In genomic region chr13:76812206-76812882, GRCh38 we compare ENCODE assay signal across 12 cellular contexts.
A peak's percentile ranks its signal among the peaks of the same experiment; 100 is the strongest.
DNase-seq lines count a peak whose midpoint lies in the region; ATAC-seq and TF ChIP-seq lines count a peak whose summit lies in the region.
"Had no signal": no experiment of that assay in that cellular context is flagged by ENCODE, and none has a peak within 500 bp of the region (broad histone marks: within the 10 kb centered on the region; RNA-seq: fewer than 3 reads in every experiment).

No MANE protein-coding gene starts in this region.

- peaks cover 5 to 18% (median 11%) of the 10 kb centered on the region in 3 donors for H3K4me1 ChIP-seq in esophagus squamous epithelium
- no peaks in the 10 kb centered on the region for H3K4me1 ChIP-seq in mesenchymal stem cell (ENCODE audit: control insufficient read depth, insufficient read depth, low read depth, low read length)
- peaks cover 0 to 2% of the 10 kb centered on the region in 2 donors for H3K4me1 ChIP-seq in aorta (ENCODE audit: control insufficient read depth in 1 of 2, insufficient read depth in 2 of 2, low read length in 2 of 2)
- H3K4me1 ChIP-seq in neuronal stem cell (ENCODE audit: control insufficient read depth in 2 of 2, insufficient read depth in 1 of 2, low read depth in 1 of 2, low read length in 2 of 2): no peaks in the 10 kb centered on the region
- H3K4me1 ChIP-seq: colonic mucosa had no signal

- H4K91ac ChIP-seq in mesenchymal stem cell (ENCODE audit: low read length) (no peak overlapping the region), neuronal stem cell (ENCODE audit: low read depth, low read length, poor library complexity) (no peak overlapping the region)

- H3K4ac ChIP-seq in mesenchymal stem cell (ENCODE audit: low read depth in 1 of 2, low read length in 2 of 2): no peak overlapping the region
- H3K4ac ChIP-seq in neuronal stem cell (ENCODE audit: low read length): no peak overlapping the region

- no peak overlapping the region for H3K4me2 ChIP-seq in mesenchymal stem cell (ENCODE audit: low read length, poor library complexity, severe bottlenecking)
- H3K4me2 ChIP-seq in neuronal stem cell (ENCODE audit: insufficient read depth, low read length, poor library complexity, severe bottlenecking): no peak overlapping the region

- H2BK12ac ChIP-seq in mesenchymal stem cell (ENCODE audit: low read length in 2 of 2): no peak overlapping the region
- no peak overlapping the region for H2BK12ac ChIP-seq in neuronal stem cell (ENCODE audit: low read length)

- H3K18ac ChIP-seq in mesenchymal stem cell (ENCODE audit: low read depth in 1 of 2, low read length in 2 of 2) (no peak overlapping the region), neuronal stem cell (ENCODE audit: low read length) (no peak overlapping the region)

- H2BK5ac ChIP-seq in mesenchymal stem cell (ENCODE audit: low read depth, low read length, poor library complexity, severe bottlenecking) (no peak overlapping the region), neuronal stem cell (ENCODE audit: low read length) (no peak overlapping the region)

- no peak for TF ChIP-seq CTCF in esophagus squamous epithelium (IDR thresholded peaks at IDR 0.05)

- 69 to 76% methylated on average over 3 of the region's 3 CpGs for WGBS in esophagus squamous epithelium, 2 donors
- WGBS in mesenchymal stem cell: 79% methylated on average over 3 of the region's 3 CpGs
- 33 to 55% methylated on average over 3 of the region's 3 CpGs for WGBS in aorta, 2 donors
- WGBS in neuronal stem cell (ENCODE audit: extremely low coverage in 2 of 2, insufficient read length in 2 of 2, insufficient replicate concordance in 1 of 2), 2 donors: no CpG with 5 or more reads among the region's 3 CpGs

- H3K27ac ChIP-seq in esophagus squamous epithelium: peak overlapping the region in 3 of 4 donors; percentile 2 to 44 (median 7)
- no peak overlapping the region for H3K27ac ChIP-seq in mesenchymal stem cell (ENCODE audit: low read length, poor library complexity, severe bottlenecking)
- no peak overlapping the region for H3K27ac ChIP-seq in aorta (ENCODE audit: low read depth in 1 of 2, low read length in 2 of 2)
- no peak overlapping the region for H3K27ac ChIP-seq in neuronal stem cell (replicated peaks; ENCODE audit: low read length)
- H3K27ac ChIP-seq: colonic mucosa had no signal

- ATAC-seq in Right ventricle myocardium inferior: peak; percentile 96
- peak; percentile 63 for ATAC-seq in aorta (ENCODE audit: low FRiP score)
- ATAC-seq: activated naive CD4-positive, alpha-beta T cell treated with anti-CD3 and anti-CD28 coated beads, Interleukin-2, amount 50 U/mL, for 72 hours had no signal

- peaks cover 13% of the 10 kb centered on the region for H3K9me3 Mint-ChIP-seq in activated T-helper 1 cell treated with anti-CD3 and anti-CD28 coated beads, Interleukin-12 subunit alpha, Interleukin-12 subunit beta, Interleukin-2, Interleukin-4 antibody, amounts not matched to agents 30 ng/mL and 10 ng/mL and 1 ng/mL, durations not matched to agents 14 hours and 24 hours and 36 hours

- H3K79me1 ChIP-seq in mesenchymal stem cell (replicated peaks; ENCODE audit: low read length, poor library complexity, severe bottlenecking): no peaks in the 10 kb centered on the region
- no peaks in the 10 kb centered on the region for H3K79me1 ChIP-seq in neuronal stem cell (ENCODE audit: low read depth, low read length)

- H4K8ac ChIP-seq in mesenchymal stem cell (ENCODE audit: low read length): no peak overlapping the region
- H4K8ac ChIP-seq in neuronal stem cell (ENCODE audit: low read depth, low read length): no peak overlapping the region

- peaks cover 8% of the 10 kb centered on the region for H3K27me3 Mint-ChIP-seq in activated T-helper 1 cell treated with anti-CD3 and anti-CD28 coated beads, Interleukin-12 subunit alpha, Interleukin-12 subunit beta, Interleukin-2, Interleukin-4 antibody, amounts not matched to agents 30 ng/mL and 10 ng/mL and 1 ng/mL, durations not matched to agents 14 hours and 24 hours and 36 hours (ENCODE audit: insufficient read depth)

- H3K4me3 ChIP-seq in esophagus squamous epithelium (no peak overlapping the region), mesenchymal stem cell (ENCODE audit: insufficient read depth in 1 of 2, low read depth in 1 of 2, low read length in 2 of 2) (peak overlapping the region in 1 of 2 experiments; percentile 57), aorta (ENCODE audit: low read length in 2 of 2) (no peak overlapping the region), neuronal stem cell (ENCODE audit: low read length in 2 of 2) (no peak overlapping the region)
- H3K4me3 ChIP-seq: colonic mucosa had no signal

- intact Hi-C loops in Right ventricle myocardium inferior (cut with DNase I) (no loop called here), cardiac septum (cut with DNase I) (no loop called here), esophagus squamous epithelium (cut with DNase I) (no loop called here), aorta (cut with DNase I) (no loop called here)
- intact Hi-C loops in activated T-helper 1 cell treated with anti-CD3 and anti-CD28 coated beads, Interleukin-12 subunit alpha, Interleukin-12 subunit beta, Interleukin-2, Interleukin-4 antibody, amounts not matched to agents 30 ng/mL and 10 ng/mL and 1 ng/mL, durations not matched to agents 14 hours and 24 hours and 36 hours (cut with micrococcal nuclease): no loop called here

- H3K36me3 Mint-ChIP-seq in activated T-helper 1 cell treated with anti-CD3 and anti-CD28 coated beads, Interleukin-12 subunit alpha, Interleukin-12 subunit beta, Interleukin-2, Interleukin-4 antibody, amounts not matched to agents 30 ng/mL and 10 ng/mL and 1 ng/mL, durations not matched to agents 14 hours and 24 hours and 36 hours (ENCODE audit: low read depth): no peaks in the 10 kb centered on the region
- H3K36me3 Mint-ChIP-seq: activated naive CD4-positive, alpha-beta T cell treated with anti-CD3 and anti-CD28 coated beads, Interleukin-2, amount 50 U/mL, for 72 hours had no signal

- no peaks in the 10 kb centered on the region for H3K4me1 Mint-ChIP-seq in activated T-helper 1 cell treated with anti-CD3 and anti-CD28 coated beads, Interleukin-12 subunit alpha, Interleukin-12 subunit beta, Interleukin-2, Interleukin-4 antibody, amounts not matched to agents 30 ng/mL and 10 ng/mL and 1 ng/mL, durations not matched to agents 14 hours and 24 hours and 36 hours (ENCODE audit: low read depth)

- H3K9ac ChIP-seq in mesenchymal stem cell (ENCODE audit: low read length) (peak overlapping the region; percentile 75), neuronal stem cell (ENCODE audit: low read depth, low read length, poor library complexity) (no peak overlapping the region)

- TF ChIP-seq POLR2A in esophagus squamous epithelium (IDR thresholded peaks at IDR 0.05): no peak

- H2BK120ac ChIP-seq in mesenchymal stem cell (ENCODE audit: low read depth, low read length): no peak overlapping the region
- no peak overlapping the region for H2BK120ac ChIP-seq in neuronal stem cell (ENCODE audit: low read depth, low read length)

- H3K36me3 ChIP-seq in esophagus squamous epithelium (no peaks in the 10 kb centered on the region), mesenchymal stem cell (ENCODE audit: control insufficient read depth in 1 of 2, insufficient read depth in 2 of 2, low read depth in 1 of 2, low read length in 2 of 2) (peaks cover 0 to 19% of the 10 kb centered on the region in 2 experiments), aorta (ENCODE audit: control insufficient read depth in 1 of 2, insufficient read depth in 2 of 2, low read length in 1 of 2) (no peaks in the 10 kb centered on the region), neuronal stem cell (replicated peaks in 1 of 2; ENCODE audit: control insufficient read depth in 2 of 2, insufficient read depth in 2 of 2, low read length in 2 of 2) (no peaks in the 10 kb centered on the region)
- H3K36me3 ChIP-seq: colonic mucosa had no signal

- H3K27me3 ChIP-seq in esophagus squamous epithelium (peaks cover 0 to 3% (median 0%) of the 10 kb centered on the region in 4 donors), mesenchymal stem cell (ENCODE audit: control insufficient read depth in 1 of 2, insufficient read depth in 1 of 2, low read length in 2 of 2) (peaks cover 0 to 19% of the 10 kb centered on the region in 2 experiments), aorta (ENCODE audit: control insufficient read depth in 1 of 2, insufficient read depth in 2 of 2, low read length in 1 of 2) (no peaks in the 10 kb centered on the region), neuronal stem cell (ENCODE audit: control insufficient read depth in 3 of 3, insufficient read depth in 3 of 3, low read depth in 1 of 3, low read length in 3 of 3) (no peaks in the 10 kb centered on the region)
- H3K27me3 ChIP-seq: colonic mucosa had no signal

- H3K14ac ChIP-seq in mesenchymal stem cell (ENCODE audit: low read length in 2 of 2) (no peak overlapping the region), neuronal stem cell (ENCODE audit: low read length) (no peak overlapping the region)

- H2AK5ac ChIP-seq in mesenchymal stem cell (ENCODE audit: low read length, severe bottlenecking) (no peak overlapping the region), neuronal stem cell (ENCODE audit: low read depth, low read length) (no peak overlapping the region)

- peak; percentile 88 for DNase-seq in Right ventricle myocardium inferior (ENCODE audit: missing footprints)
- DNase-seq in cardiac septum (ENCODE audit: low spot score): no peak
- no peak for DNase-seq in esophagus squamous epithelium (lab: John Stamatoyannopoulos, UW)
- no peak for DNase-seq in mesenchymal stem cell
- DNase-seq in aorta: peak in 1 of 2 donors; percentile 81
- DNase-seq in activated T-helper 1 cell treated with anti-CD3 and anti-CD28 coated beads, Interleukin-12 subunit alpha, Interleukin-12 subunit beta, Interleukin-2, Interleukin-4 antibody, amounts not matched to agents 30 ng/mL and 10 ng/mL and 1 ng/mL, durations not matched to agents 14 hours and 24 hours and 36 hours (ENCODE audit: low spot score): no peak
- DNase-seq in neuronal stem cell (ENCODE audit: low spot score): no peak
- DNase-seq in NCI-H128 (lab: John Stamatoyannopoulos, UW; ENCODE audit: unreplicated experiment): no peak
- DNase-seq: activated CD8-positive, alpha-beta memory T cell treated with anti-CD3 and anti-CD28 coated beads for 24 hours; colonic mucosa; NCI-H1930 had no signal

- H3K4me3 Mint-ChIP-seq in activated T-helper 1 cell treated with anti-CD3 and anti-CD28 coated beads, Interleukin-12 subunit alpha, Interleukin-12 subunit beta, Interleukin-2, Interleukin-4 antibody, amounts not matched to agents 30 ng/mL and 10 ng/mL and 1 ng/mL, durations not matched to agents 14 hours and 24 hours and 36 hours: no peak overlapping the region

- H2AFZ ChIP-seq in mesenchymal stem cell (ENCODE audit: low read depth, low read length) (no peak overlapping the region), neuronal stem cell (ENCODE audit: low read length) (no peak overlapping the region)

- no peaks in the 10 kb centered on the region for H3K9me3 ChIP-seq in esophagus squamous epithelium
- H3K9me3 ChIP-seq in mesenchymal stem cell (ENCODE audit: control insufficient read depth, low read length): peaks cover 11% of the 10 kb centered on the region
- no peaks in the 10 kb centered on the region for H3K9me3 ChIP-seq in aorta (ENCODE audit: control insufficient read depth, low read length)
- peaks cover 0 to 3% of the 10 kb centered on the region in 2 donors for H3K9me3 ChIP-seq in neuronal stem cell (replicated peaks in 1 of 2; ENCODE audit: control insufficient read depth in 2 of 2, insufficient read depth in 1 of 2, low read depth in 1 of 2, low read length in 2 of 2)
- H3K9me3 ChIP-seq: colonic mucosa had no signal

- no peak overlapping the region for H3K27ac Mint-ChIP-seq in activated T-helper 1 cell treated with anti-CD3 and anti-CD28 coated beads, Interleukin-12 subunit alpha, Interleukin-12 subunit beta, Interleukin-2, Interleukin-4 antibody, amounts not matched to agents 30 ng/mL and 10 ng/mL and 1 ng/mL, durations not matched to agents 14 hours and 24 hours and 36 hours
- H3K27ac Mint-ChIP-seq: activated naive CD4-positive, alpha-beta T cell treated with anti-CD3 and anti-CD28 coated beads, Interleukin-2, amount 50 U/mL, for 72 hours had no signal

- no peak overlapping the region for H2BK15ac ChIP-seq in mesenchymal stem cell (ENCODE audit: low read depth, poor library complexity, severe bottlenecking)
- no peak overlapping the region for H2BK15ac ChIP-seq in neuronal stem cell (ENCODE audit: low read length)

- no peak overlapping the region for H3K23ac ChIP-seq in mesenchymal stem cell (ENCODE audit: low read length in 2 of 2)
- no peak overlapping the region for H3K23ac ChIP-seq in neuronal stem cell (ENCODE audit: low read depth, low read length, poor library complexity)

Comparison
In these comparisons a context has a peak if more than half of its experiments do, and no peak if none do; other contexts are left out.
1. H3K27ac ChIP-seq: peak in esophagus squamous epithelium (3 of 4); none in mesenchymal stem cell (single experiment), aorta (0 of 2) and neuronal stem cell (single experiment).